Comparison of ENCODE assay signal across 20 cellular contexts in genomic region chr7:82289889-82290288, GRCh38.
A peak's percentile ranks its signal among the peaks of the same experiment; 100 is the strongest.
DNase-seq lines count a peak whose midpoint lies in the region; FAIRE-seq and TF ChIP-seq lines count a peak whose summit lies in the region.
"Had no signal": no experiment of that assay in that cellular context is flagged by ENCODE, and none has a peak within 500 bp of the region (broad histone marks: within the 10 kb centered on the region; RNA-seq: fewer than 3 reads in every experiment).

No MANE protein-coding gene starts in this region.

- H3K79me2 ChIP-seq in astrocyte (ENCODE audit: insufficient read depth, low read length) = no peaks in the 10 kb centered on the region

- no TSS peak for BruUV-seq in A673 (replicated peaks; lab: Mats Ljungman, UMichigan)

- FAIRE-seq in astrocyte (lab: Jason Lieb, UNC) (peak; percentile 39), H54 (lab: Jason Lieb, UNC) (no peak)
- FAIRE-seq: GM19239 had no signal

- TF ChIP-seq CTCF in A673 (conservative IDR thresholded peaks at IDR 0.05; ENCODE audit: low read depth, low read length) (no peak), astrocyte (IDR thresholded peaks at IDR 0.05; ENCODE audit: insufficient read depth, low read depth, low read length) (no peak)

- H3K27ac Mint-ChIP-seq in astrocyte (ENCODE audit: unreplicated experiment) = no peak overlapping the region
- H3K27ac Mint-ChIP-seq: CD14-positive monocyte, HFFc6 had no signal

- no peaks in the 10 kb centered on the region for H3K27me3 Mint-ChIP-seq in astrocyte (ENCODE audit: low read depth, unreplicated experiment)

- H2AFZ ChIP-seq in astrocyte (ENCODE audit: low read depth, low read length) = no peak overlapping the region

- no peak for TF ChIP-seq POLR2A in H54 (IDR thresholded peaks at IDR 0.05; ENCODE audit: low read depth, low read length)

- no peaks in the 10 kb centered on the region for H3K36me3 Mint-ChIP-seq in astrocyte (ENCODE audit: low read depth, unreplicated experiment)
- H3K36me3 Mint-ChIP-seq: CD14-positive monocyte had no signal

- POLR2A ChIA-PET in A673 (lab: Charles Lee; ENCODE audit: low non-redundant PET) = no interaction called here

- H3K36me3 ChIP-seq in A673 (ENCODE audit: insufficient read depth, low read length, poor library complexity, severe bottlenecking) = no peaks in the 10 kb centered on the region
- H3K36me3 ChIP-seq in HUES48 (ENCODE audit: control insufficient read depth, insufficient read depth, low read length) = no peaks in the 10 kb centered on the region
- no peaks in the 10 kb centered on the region for H3K36me3 ChIP-seq in astrocyte (ENCODE audit: insufficient read depth, low read length)
- H3K36me3 ChIP-seq in iPS-20b (ENCODE audit: insufficient read depth, low read depth, low read length) = no peaks in the 10 kb centered on the region
- H3K36me3 ChIP-seq in MG63 = no peaks in the 10 kb centered on the region
- H3K36me3 ChIP-seq: Peyer's patch, SJCRH30 had no signal

- no peak for DNase-seq in A673 (ENCODE audit: low spot score)
- DNase-seq in astrocyte (ENCODE audit: low read depth) = no peak
- DNase-seq in MG63 = no peak
- DNase-seq in NCI-H2029 treated with DMSO at 0.1 percent for 48 hours (lab: John Stamatoyannopoulos, UW) = no peak
- no peak for DNase-seq in H54 (ENCODE audit: insufficient read length, low spot score)
- DNase-seq in pons (ENCODE audit: low spot score) = no peak
- DNase-seq: EL, GF-D8, H7, HFFc6, NCI-H1105, NCI-H2029, NCI-H524 treated with DMSO at 0.1 percent for 48 hours, NCI-H82, Peyer's patch, SJCRH30 had no signal

- H3K4me2 ChIP-seq in astrocyte (ENCODE audit: low read length) = no peak overlapping the region

- CTCF ChIA-PET in A673 (lab: Charles Lee) = no interaction called here

- H3K9me3 ChIP-seq in A673 (ENCODE audit: low read depth, low read length, poor library complexity, severe bottlenecking) (peaks cover 8% of the 10 kb centered on the region), HUES48 (ENCODE audit: control insufficient read depth, insufficient read depth, low read length) (no peaks in the 10 kb centered on the region), astrocyte (ENCODE audit: insufficient read depth, low read depth, low read length) (no peaks in the 10 kb centered on the region), iPS-20b (ENCODE audit: insufficient read depth, low read depth, low read length) (no peaks in the 10 kb centered on the region), MG63 (no peaks in the 10 kb centered on the region)
- H3K9me3 ChIP-seq: Peyer's patch, SJCRH30 had no signal

- H3K4me1 ChIP-seq in A673 (ENCODE audit: insufficient read depth, low read length, poor library complexity, severe bottlenecking) = peaks cover 51% of the 10 kb centered on the region
- peaks cover 48% of the 10 kb centered on the region for H3K4me1 ChIP-seq in HUES48 (ENCODE audit: control insufficient read depth, insufficient read depth, low read length)
- peaks cover 6% of the 10 kb centered on the region for H3K4me1 ChIP-seq in astrocyte (ENCODE audit: insufficient read depth, low read length)
- peaks cover 38% of the 10 kb centered on the region for H3K4me1 ChIP-seq in iPS-20b (ENCODE audit: insufficient read depth, low read length)
- H3K4me1 ChIP-seq: Peyer's patch had no signal

- no peaks in the 10 kb centered on the region for H3K9me3 Mint-ChIP-seq in astrocyte (ENCODE audit: unreplicated experiment)

- H3K4me3 ChIP-seq in A673 (ENCODE audit: low read depth, low read length, poor library complexity, severe bottlenecking) (no peak overlapping the region), HUES48 (ENCODE audit: low read depth, low read length) (no peak overlapping the region), astrocyte (ENCODE audit: insufficient read depth, low read depth, low read length) (no peak overlapping the region), iPS-20b (ENCODE audit: low read length) (0 out of 2 replicates have a peak overlapping the region, but pooled peaks have one; percentile 4), MG63 (no peak overlapping the region)
- H3K4me3 ChIP-seq: Peyer's patch, SJCRH30 had no signal

- peaks cover 7% of the 10 kb centered on the region for H4K20me1 ChIP-seq in astrocyte (ENCODE audit: insufficient read depth, low read length)

- intact Hi-C loops in A673 (cut with micrococcal nuclease; ENCODE audit: unreplicated experiment) = loop anchor here (5.0 kb wide), 1 partner anchor 102 kb away; no protein-coding TSS in a partner anchor

- no peak overlapping the region for H3K4me3 Mint-ChIP-seq in astrocyte (ENCODE audit: unreplicated experiment)
- H3K4me3 Mint-ChIP-seq: CD14-positive monocyte, HFFc6 had no signal

- H3K9ac ChIP-seq in HUES48 (ENCODE audit: low read depth, low read length) (no peak overlapping the region), astrocyte (ENCODE audit: low read length) (no peak overlapping the region), iPS-20b (ENCODE audit: low read depth, low read length) (no peak overlapping the region)

- peak overlapping the region; percentile 9 for H3K27ac ChIP-seq in A673 (ENCODE audit: low read depth, low read length, poor library complexity, severe bottlenecking)
- H3K27ac ChIP-seq in HUES48 (ENCODE audit: low read depth, low read length) = peak overlapping the region; percentile 7
- H3K27ac ChIP-seq in astrocyte (ENCODE audit: low read depth, low read length) = no peak overlapping the region
- H3K27ac ChIP-seq in iPS-20b (ENCODE audit: low read length) = no peak overlapping the region
- H3K27ac ChIP-seq: Peyer's patch, SJCRH30 had no signal

- H3K4me1 Mint-ChIP-seq in astrocyte (ENCODE audit: low read depth, unreplicated experiment) = peaks cover 17% of the 10 kb centered on the region
- H3K4me1 Mint-ChIP-seq: CD14-positive monocyte had no signal

- H3K27me3 ChIP-seq in A673 (replicated peaks; ENCODE audit: insufficient read depth, low read depth, low read length, poor library complexity) (no peaks in the 10 kb centered on the region), HUES48 (ENCODE audit: control insufficient read depth, insufficient read depth, low read length) (no peaks in the 10 kb centered on the region), astrocyte (ENCODE audit: insufficient read depth, low read length) (no peaks in the 10 kb centered on the region), iPS-20b (ENCODE audit: insufficient read depth, low read length) (no peaks in the 10 kb centered on the region), MG63 (no peaks in the 10 kb centered on the region)
- H3K27me3 ChIP-seq: Peyer's patch, SJCRH30 had no signal

Comparison
In these comparisons a context has a peak if more than half of its experiments do, and no peak if none do; other contexts are left out.
1. H3K27ac ChIP-seq: peak in A673 (single experiment) and HUES48 (single experiment); none in astrocyte (single experiment) and iPS-20b (single experiment).